Comparison of ENCODE assay signal across 8 cellular contexts in genomic region chr1:115062542-115063004, GRCh38. TPM values are rescaled to one million over a fixed set of nuclear protein-coding genes. Genes with fewer than 3 reads are reported as not detected.
DNase-seq lines count a peak whose midpoint lies in the region; ATAC-seq and TF ChIP-seq lines count a peak whose summit lies in the region.

No MANE protein-coding gene starts in this region.

- ATAC-seq in GM18868 (IDR thresholded peaks at IDR 0.05; ENCODE audit: unreplicated experiment): peak; percentile 91
- no peak for ATAC-seq in HG02870 (IDR thresholded peaks at IDR 0.05; ENCODE audit: unreplicated experiment)

- H3K36me3 ChIP-seq in colonic mucosa: no peaks in the 10 kb centered on the region
- H3K36me3 ChIP-seq in smooth muscle cell (ENCODE audit: low read depth): no peaks in the 10 kb centered on the region
- H3K36me3 ChIP-seq in Karpas-422 (ENCODE audit: insufficient read depth, low read length): no peaks in the 10 kb centered on the region

- TF ChIP-seq CTCF in colonic mucosa (IDR thresholded peaks at IDR 0.05) (no peak), smooth muscle cell (IDR thresholded peaks at IDR 0.05; ENCODE audit: borderline replicate concordance, insufficient read depth, poor library complexity, severe bottlenecking) (no peak)

- no peak overlapping the region for H2AFZ ChIP-seq in smooth muscle cell (ENCODE audit: low read depth)
- H2AFZ ChIP-seq in Karpas-422 (ENCODE audit: low read length): no peak overlapping the region

- H3K9ac ChIP-seq in colonic mucosa (ENCODE audit: low read depth in 2 of 2, low read length in 2 of 2) (no peak overlapping the region), smooth muscle cell (ENCODE audit: low read depth) (no peak overlapping the region), Karpas-422 (ENCODE audit: low read length) (no peak overlapping the region)

- WGBS in smooth muscle cell (ENCODE audit: low lambda C conversion rate): 60% methylated on average over 7 of the region's 7 CpGs

- H3K9me3 ChIP-seq in colonic mucosa: no peaks in the 10 kb centered on the region
- no peaks in the 10 kb centered on the region for H3K9me3 ChIP-seq in smooth muscle cell (replicated peaks; ENCODE audit: low read depth)
- no peaks in the 10 kb centered on the region for H3K9me3 ChIP-seq in Karpas-422 (ENCODE audit: low read length)

- no peaks in the 10 kb centered on the region for H3K79me2 ChIP-seq in smooth muscle cell (ENCODE audit: low read depth)
- H3K79me2 ChIP-seq in Karpas-422 (ENCODE audit: low read length): no peaks in the 10 kb centered on the region

- peaks cover 3% of the 10 kb centered on the region for H3K4me1 ChIP-seq in colonic mucosa
- H3K4me1 ChIP-seq in smooth muscle cell (ENCODE audit: low read depth): no peaks in the 10 kb centered on the region
- no peaks in the 10 kb centered on the region for H3K4me1 ChIP-seq in Karpas-422 (ENCODE audit: low read length)

- H3K27me3 ChIP-seq in colonic mucosa (no peaks in the 10 kb centered on the region), smooth muscle cell (ENCODE audit: low read depth) (no peaks in the 10 kb centered on the region), Karpas-422 (ENCODE audit: low read length) (no peaks in the 10 kb centered on the region)

- H3K27ac ChIP-seq in colonic mucosa: no peak overlapping the region
- H3K27ac ChIP-seq in smooth muscle cell (ENCODE audit: low read depth): peak overlapping the region; percentile 61
- H3K27ac ChIP-seq in Karpas-422 (ENCODE audit: low read length): no peak overlapping the region

- H3F3A ChIP-seq in smooth muscle cell (ENCODE audit: low read depth): peaks cover 7% of the 10 kb centered on the region

- H3K4me2 ChIP-seq in smooth muscle cell (no peak overlapping the region), Karpas-422 (ENCODE audit: low read depth, low read length, poor library complexity, severe bottlenecking) (no peak overlapping the region)

- H3K4me3 ChIP-seq in colonic mucosa (no peak overlapping the region), smooth muscle cell (no peak overlapping the region), Karpas-422 (ENCODE audit: low read length) (no peak overlapping the region)

- no peaks in the 10 kb centered on the region for H4K20me1 ChIP-seq in smooth muscle cell (ENCODE audit: low read depth)
- no peaks in the 10 kb centered on the region for H4K20me1 ChIP-seq in Karpas-422 (ENCODE audit: insufficient read depth, low read depth, low read length)

- intact Hi-C loops in colonic mucosa (cut with DNase I): no loop called here

- DNase-seq in HPDE6-E6E7 (ENCODE audit: extremely low spot score): peak; percentile 59
- DNase-seq in activated CD4-positive, alpha-beta T cell treated with anti-CD3 and anti-CD28 coated beads for 24 hours (ENCODE audit: low read depth in 2 of 2): peak; percentile 61 to 64
- peak; percentile 48 for DNase-seq in colonic mucosa
- DNase-seq in smooth muscle cell (lab: John Stamatoyannopoulos, UW; ENCODE audit: unreplicated experiment): no peak
- DNase-seq in HUDEP-2 (lab: John Stamatoyannopoulos, UW; ENCODE audit: unreplicated experiment in 76 of 76): no peak
- DNase-seq in Karpas-422: no peak

- H3K9me2 ChIP-seq in Karpas-422 (replicated peaks; ENCODE audit: insufficient read depth, low read length): no peaks in the 10 kb centered on the region

RNA-seq across cellular contexts. Expression of gene TSPAN2, which starts 26.7 kb away (rescaled TPM):
- 10 to 100 TPM in 1 of 2 donors, 1 to 10 TPM in 1; 2.1 to 14.6 TPM for total RNA-seq in colonic mucosa
- 10.9 and 17.4 TPM in 2 replicates for total RNA-seq in smooth muscle cell
- 13.8 and 26.9 TPM in 2 replicates for polyA plus RNA-seq in smooth muscle cell
- not detected in 2 replicates for total RNA-seq in Karpas-422 (2014; rRNA removed; shearing (Covaris generic); ENCODE audit: low replicate concordance)

RNA-seq across cellular contexts. Expression of gene TSHB, which starts 32.9 kb away (rescaled TPM):
- total RNA-seq in colonic mucosa: not detected
- total RNA-seq in smooth muscle cell: not detected in 2 replicates
- not detected in 2 replicates for polyA plus RNA-seq in smooth muscle cell
- total RNA-seq in Karpas-422 (2014; rRNA removed; shearing (Covaris generic); ENCODE audit: low replicate concordance): not detected in 2 replicates

Comparison
In these comparisons a context has a peak if more than half of its experiments do, and no peak if none do; other contexts are left out.
1. DNase-seq: peak in HPDE6-E6E7 (single experiment), activated CD4-positive, alpha-beta T cell treated with anti-CD3 and anti-CD28 coated beads for 24 hours (2 of 2) and colonic mucosa (single experiment); none in smooth muscle cell (single experiment), HUDEP-2 (0 of 76) and Karpas-422 (single experiment).